Comparison of ENCODE assay signal across 26 cellular contexts in genomic region chr6:3607171-3607570, GRCh38.
"Had no signal": no experiment of that assay in that cellular context is flagged by ENCODE, and none has a peak within 500 bp of the region (broad histone marks: within the 10 kb centered on the region; RNA-seq: fewer than 3 reads in every experiment).

No MANE protein-coding gene starts in this region.

- H3K4me1 Mint-ChIP-seq: activated CD4-positive, alpha-beta T cell treated with anti-CD3 and anti-CD28 coated beads for 36 hours; activated CD4-positive, alpha-beta T cell treated with anti-CD3 and anti-CD28 coated beads, Interleukin-2, amount 10 ng/mL, durations not matched to agents 24 days and 14 days; activated T-helper 17 cell treated with anti-CD3 and anti-CD28 coated beads, Interleukin-2, amount 50 U/mL, for 72 hours had no signal

- DNase-seq: activated CD4-positive, alpha-beta memory T cell treated with anti-CD3 and anti-CD28 coated beads for 36 hours; activated CD4-positive, alpha-beta T cell treated with anti-CD3 and anti-CD28 coated beads for 36 hours; activated CD4-positive, alpha-beta T cell treated with anti-CD3 and anti-CD28 coated beads, Interleukin-2, amount 10 ng/mL, durations not matched to agents 24 days and 14 days; activated CD4-positive, CD25-positive, alpha-beta regulatory T cell; activated CD4-positive, CD25-positive, alpha-beta regulatory T cell treated with anti-CD3 and anti-CD28 coated beads, Interleukin-2, amount 50 U/mL, for 72 hours; activated CD8-positive, alpha-beta memory T cell treated with anti-CD3 and anti-CD28 coated beads, Interleukin-2, amount 50 U/mL, for 48 hours; activated effector memory CD4-positive, alpha-beta T cell treated with Interleukin-2 at 50 U/mL for 16 hours; activated gamma-delta T cell treated with Interleukin-2 at 50 U/mL for 16 hours; activated naive CD4-positive, alpha-beta T cell treated with anti-CD3 and anti-CD28 coated beads, Interleukin-2, amount 50 U/mL, for 16 hours; activated naive CD4-positive, alpha-beta T cell treated with Interleukin-2 at 50 U/mL for 16 hours; activated T-cell treated with anti-CD3 and anti-CD28 coated beads for 4 hours; activated T-cell treated with anti-CD3 and anti-CD28 coated beads, Interleukin-2, amount 50 U/mL, for 24 hours; adrenal gland; amygdala; aorta; central memory CD4-positive, alpha-beta T cell; cerebellar nuclear complex; colonic mucosa; effector CD8-positive, alpha-beta T cell; esophagus squamous epithelium; foreskin melanocyte; T-helper 2 cell had no signal

- H3K4me3 Mint-ChIP-seq: activated CD4-positive, alpha-beta memory T cell treated with anti-CD3 and anti-CD28 coated beads for 36 hours; activated CD4-positive, alpha-beta T cell treated with anti-CD3 and anti-CD28 coated beads for 36 hours; activated CD4-positive, alpha-beta T cell treated with anti-CD3 and anti-CD28 coated beads, Interleukin-2, amount 10 ng/mL, durations not matched to agents 24 days and 14 days; activated naive CD8-positive, alpha-beta T cell; activated T-cell treated with anti-CD3 and anti-CD28 coated beads, Interleukin-2, amount 50 U/mL, for 24 hours; activated T-helper 17 cell treated with anti-CD3 and anti-CD28 coated beads, Interleukin-2, amount 50 U/mL, for 72 hours; brain had no signal

- H3K27ac Mint-ChIP-seq: activated CD4-positive, alpha-beta memory T cell treated with anti-CD3 and anti-CD28 coated beads for 36 hours; activated CD4-positive, alpha-beta T cell treated with anti-CD3 and anti-CD28 coated beads for 36 hours; activated CD4-positive, alpha-beta T cell treated with anti-CD3 and anti-CD28 coated beads, Interleukin-2, amount 10 ng/mL, durations not matched to agents 24 days and 14 days; activated naive CD8-positive, alpha-beta T cell; activated T-cell treated with anti-CD3 and anti-CD28 coated beads, Interleukin-2, amount 50 U/mL, for 24 hours; activated T-helper 17 cell treated with anti-CD3 and anti-CD28 coated beads, Interleukin-2, amount 50 U/mL, for 72 hours; brain had no signal

- ATAC-seq: activated CD4-positive, alpha-beta T cell treated with anti-CD3 and anti-CD28 coated beads for 36 hours; activated T-helper 17 cell treated with anti-CD3 and anti-CD28 coated beads, Interleukin-2, amount 50 U/mL, for 72 hours; gastroesophageal sphincter had no signal
